ENCODE assay signal across 25 cellular contexts in genomic region chr6:168200571-168201134, GRCh38.
"Had no signal": no experiment of that assay in that cellular context is flagged by ENCODE, and none has a peak within 500 bp of the region (broad histone marks: within the 10 kb centered on the region; RNA-seq: fewer than 3 reads in every experiment).

No MANE protein-coding gene starts in this region.

- H3K4me3 Mint-ChIP-seq: activated naive CD4-positive, alpha-beta T cell treated with anti-CD3 and anti-CD28 coated beads, Interleukin-2, amount 50 U/mL, for 24 hours; activated naive CD8-positive, alpha-beta T cell treated with anti-CD3 and anti-CD28 coated beads, Interleukin-2, amount 50 U/mL, for 24 hours; naive thymus-derived CD4-positive, alpha-beta T cell; neural progenitor cell; type B pancreatic cell had no signal

- H3K9ac ChIP-seq: neural progenitor cell, parathyroid adenoma had no signal

- H3K9me3 ChIP-seq: esophagus muscularis mucosa, right atrium auricular region, thoracic aorta had no signal

- H3K4me1 ChIP-seq: esophagus muscularis mucosa, parathyroid adenoma, right atrium auricular region had no signal

- H3K36me3 Mint-ChIP-seq: activated naive CD4-positive, alpha-beta T cell treated with anti-CD3 and anti-CD28 coated beads, Interleukin-2, amount 50 U/mL, for 24 hours; naive thymus-derived CD4-positive, alpha-beta T cell; neural progenitor cell; type B pancreatic cell had no signal

- H3K79me2 ChIP-seq: parathyroid adenoma had no signal

- H3K27ac ChIP-seq: esophagus muscularis mucosa, neural progenitor cell, parathyroid adenoma, right atrium auricular region, thoracic aorta had no signal

- H3K27me3 ChIP-seq: neural progenitor cell, right atrium auricular region had no signal

- DNase-seq: activated CD4-positive, alpha-beta T cell treated with anti-CD3 and anti-CD28 coated beads for 48 hours; activated CD4-positive, alpha-beta T cell treated with anti-CD3 and anti-CD28 coated beads, Interleukin-2, amount 50 U/mL, for 48 hours; activated CD8-positive, alpha-beta memory T cell treated with anti-CD3 and anti-CD28 coated beads for 24 hours; activated naive CD8-positive, alpha-beta T cell treated with anti-CD3 and anti-CD28 coated beads, Interleukin-2, amount 50 U/mL, for 24 hours; activated T-cell treated with anti-CD3 and anti-CD28 coated beads, Interleukin-2, amount 50 U/mL, for 1 hour; amygdala; central memory CD4-positive, alpha-beta T cell; foreskin melanocyte; left ventricle myocardium superior; mammary epithelial cell; midbrain; naive thymus-derived CD4-positive, alpha-beta T cell; occipital lobe; stimulated activated CD4-positive, alpha-beta T cell treated with anti-CD3 and anti-CD28 coated beads, Interleukin-12 subunit alpha, Interleukin-12 subunit beta, amount 100 ng/mL, for 4 hours; stimulated activated CD4-positive, alpha-beta T cell treated with anti-CD3 and anti-CD28 coated beads, Interleukin-4, amount 100 ng/mL, for 1 hour; stimulated activated naive CD8-positive, alpha-beta T cell treated with anti-CD3 and anti-CD28 coated beads, Interleukin-15, Interleukin-2, amounts not matched to agents 100 U/mL and 50 U/mL, for 24 hours; T-helper 1 cell had no signal

- H3K27ac Mint-ChIP-seq: activated naive CD4-positive, alpha-beta T cell treated with anti-CD3 and anti-CD28 coated beads, Interleukin-2, amount 50 U/mL, for 24 hours; activated naive CD8-positive, alpha-beta T cell treated with anti-CD3 and anti-CD28 coated beads, Interleukin-2, amount 50 U/mL, for 24 hours; naive thymus-derived CD4-positive, alpha-beta T cell; neural progenitor cell; type B pancreatic cell had no signal

- H3K4me2 ChIP-seq: neural progenitor cell had no signal

- H3K27me3 Mint-ChIP-seq: type B pancreatic cell had no signal

- H3K36me3 ChIP-seq: esophagus muscularis mucosa, neural progenitor cell, right atrium auricular region, thoracic aorta had no signal

- H2AFZ ChIP-seq: parathyroid adenoma had no signal

- H3K4me1 Mint-ChIP-seq: activated naive CD4-positive, alpha-beta T cell treated with anti-CD3 and anti-CD28 coated beads, Interleukin-2, amount 50 U/mL, for 24 hours; activated naive CD8-positive, alpha-beta T cell treated with anti-CD3 and anti-CD28 coated beads, Interleukin-2, amount 50 U/mL, for 24 hours; naive thymus-derived CD4-positive, alpha-beta T cell had no signal

- H3K9me3 Mint-ChIP-seq: activated naive CD4-positive, alpha-beta T cell treated with anti-CD3 and anti-CD28 coated beads, Interleukin-2, amount 50 U/mL, for 24 hours; activated naive CD8-positive, alpha-beta T cell treated with anti-CD3 and anti-CD28 coated beads, Interleukin-2, amount 50 U/mL, for 24 hours had no signal

- ATAC-seq: activated CD4-positive, CD25-positive, alpha-beta regulatory T cell treated with anti-CD3 and anti-CD28 coated beads, Interleukin-2, amount 50 U/mL, for 24 hours; activated naive CD8-positive, alpha-beta T cell treated with anti-CD3 and anti-CD28 coated beads, Interleukin-2, amount 50 U/mL, for 24 hours; left ventricle myocardium superior; naive thymus-derived CD4-positive, alpha-beta T cell; stimulated activated naive CD8-positive, alpha-beta T cell treated with anti-CD3 and anti-CD28 coated beads, Interleukin-15, Interleukin-2, amounts not matched to agents 100 U/mL and 50 U/mL, for 24 hours had no signal

- H3K4me3 ChIP-seq: esophagus muscularis mucosa, neural progenitor cell, right atrium auricular region, thoracic aorta had no signal
